In genomic region chr2:63790913-63791312, GRCh38 we compare ENCODE assay signal across 10 cellular contexts. TPM values are rescaled to one million over a fixed set of nuclear protein-coding genes. Genes with fewer than 3 reads are reported as not detected.
DNase-seq lines count a peak whose midpoint lies in the region; ATAC-seq, FAIRE-seq and TF ChIP-seq lines count a peak whose summit lies in the region.
"Had no signal": no experiment of that assay in that cellular context is flagged by ENCODE, and none has a peak within 500 bp of the region (broad histone marks: within the 10 kb centered on the region; RNA-seq: fewer than 3 reads in every experiment).

No MANE protein-coding gene starts in this region.

- H3K9me1 ChIP-seq in keratinocyte (ENCODE audit: control insufficient read depth, extremely low read depth, insufficient read depth, low read length): no peaks in the 10 kb centered on the region

- H3K4me3 ChIP-seq in keratinocyte (ENCODE audit: control insufficient read depth in 2 of 3, extremely low read depth in 1 of 3, insufficient read depth in 2 of 3, low read depth in 1 of 3, low read length in 3 of 3) (no peak overlapping the region), thoracic aorta (peak overlapping the region; percentile 9)
- H3K4me3 ChIP-seq: pancreas had no signal

- H3K9me3 ChIP-seq in keratinocyte (ENCODE audit: control insufficient read depth, low read depth, low read length): peaks cover 2% of the 10 kb centered on the region
- no peaks in the 10 kb centered on the region for H3K9me3 ChIP-seq in thoracic aorta
- H3K9me3 ChIP-seq: pancreas had no signal

- no peaks in the 10 kb centered on the region for H3K27me3 Mint-ChIP-seq in activated T-helper 1 cell treated with anti-CD3 and anti-CD28 coated beads, Interleukin-12 subunit alpha, Interleukin-12 subunit beta, Interleukin-2, Interleukin-4 antibody, amounts not matched to agents 30 ng/mL and 10 ng/mL and 1 ng/mL, durations not matched to agents 14 hours and 24 hours and 36 hours (ENCODE audit: insufficient read depth)

- no peak overlapping the region for H3K4me3 Mint-ChIP-seq in activated T-helper 1 cell treated with anti-CD3 and anti-CD28 coated beads, Interleukin-12 subunit alpha, Interleukin-12 subunit beta, Interleukin-2, Interleukin-4 antibody, amounts not matched to agents 30 ng/mL and 10 ng/mL and 1 ng/mL, durations not matched to agents 14 hours and 24 hours and 36 hours
- H3K4me3 Mint-ChIP-seq: T-helper 17 cell had no signal

- peak overlapping the region; percentile 45 for H3K27ac ChIP-seq in keratinocyte (ENCODE audit: control insufficient read depth, insufficient read depth, low read length)
- peak overlapping the region in 1 of 2 donors; percentile 37 for H3K27ac ChIP-seq in thoracic aorta
- H3K27ac ChIP-seq: pancreas had no signal

- peaks cover 7% of the 10 kb centered on the region for H3K9me3 Mint-ChIP-seq in activated T-helper 1 cell treated with anti-CD3 and anti-CD28 coated beads, Interleukin-12 subunit alpha, Interleukin-12 subunit beta, Interleukin-2, Interleukin-4 antibody, amounts not matched to agents 30 ng/mL and 10 ng/mL and 1 ng/mL, durations not matched to agents 14 hours and 24 hours and 36 hours

- ATAC-seq in thoracic aorta (ENCODE audit: insufficient number of reproducible peaks, low FRiP score, low read depth): peak; percentile 64
- ATAC-seq: T-helper 17 cell had no signal

- H2AFZ ChIP-seq in keratinocyte (ENCODE audit: control insufficient read depth, low read length): peak overlapping the region; percentile 2

- intact Hi-C loops in activated T-helper 1 cell treated with anti-CD3 and anti-CD28 coated beads, Interleukin-12 subunit alpha, Interleukin-12 subunit beta, Interleukin-2, Interleukin-4 antibody, amounts not matched to agents 30 ng/mL and 10 ng/mL and 1 ng/mL, durations not matched to agents 14 hours and 24 hours and 36 hours (cut with micrococcal nuclease): no loop called here

- no peaks in the 10 kb centered on the region for H3K36me3 ChIP-seq in keratinocyte (ENCODE audit: control insufficient read depth in 2 of 2, extremely low read depth in 1 of 2, insufficient read depth in 2 of 2, low read length in 2 of 2)
- H3K36me3 ChIP-seq in thoracic aorta: no peaks in the 10 kb centered on the region
- H3K36me3 ChIP-seq: pancreas had no signal

- peak overlapping the region; percentile 45 for H3K4me2 ChIP-seq in keratinocyte (ENCODE audit: control insufficient read depth, extremely low read depth, insufficient read depth, low read depth, low read length)

- H3K4me1 Mint-ChIP-seq in activated T-helper 1 cell treated with anti-CD3 and anti-CD28 coated beads, Interleukin-12 subunit alpha, Interleukin-12 subunit beta, Interleukin-2, Interleukin-4 antibody, amounts not matched to agents 30 ng/mL and 10 ng/mL and 1 ng/mL, durations not matched to agents 14 hours and 24 hours and 36 hours (ENCODE audit: low read depth): no peaks in the 10 kb centered on the region
- H3K4me1 Mint-ChIP-seq: T-helper 17 cell had no signal

- no peaks in the 10 kb centered on the region for H4K20me1 ChIP-seq in keratinocyte (ENCODE audit: control insufficient read depth, extremely low read depth, insufficient read depth, low read length)

- H3K9ac ChIP-seq in keratinocyte (ENCODE audit: control insufficient read depth, extremely low read depth, insufficient read depth, low read length): no peak overlapping the region

- dilution Hi-C loops in keratinocyte (cut with MboI; ENCODE audit: extremely low pct_ligation_motif_present, low sequenced_read_pairs): no loop called here

- H3K79me2 ChIP-seq in keratinocyte (ENCODE audit: control insufficient read depth, insufficient read depth, low read length): no peaks in the 10 kb centered on the region

- TF ChIP-seq CTCF in keratinocyte (optimal IDR thresholded peaks at IDR 0.05 in 1 of 3, IDR thresholded peaks at IDR 0.05 in 1 of 3, conservative IDR thresholded peaks at IDR 0.05 in 1 of 3; ENCODE audit: extremely low read depth in 1 of 3, insufficient read depth in 2 of 3, low read length in 3 of 3) (no peak), thoracic aorta (IDR thresholded peaks at IDR 0.05) (no peak)

- FAIRE-seq in keratinocyte (lab: Jason Lieb, UNC): peak; percentile 95
- FAIRE-seq: pancreas had no signal

- no peak overlapping the region for H3K27ac Mint-ChIP-seq in activated T-helper 1 cell treated with anti-CD3 and anti-CD28 coated beads, Interleukin-12 subunit alpha, Interleukin-12 subunit beta, Interleukin-2, Interleukin-4 antibody, amounts not matched to agents 30 ng/mL and 10 ng/mL and 1 ng/mL, durations not matched to agents 14 hours and 24 hours and 36 hours
- H3K27ac Mint-ChIP-seq: T-helper 17 cell had no signal

- H3K4me1 ChIP-seq in keratinocyte (ENCODE audit: control insufficient read depth, extremely low read depth, insufficient read depth, low read length): peaks cover 39% of the 10 kb centered on the region
- H3K4me1 ChIP-seq in thoracic aorta (ENCODE audit: control insufficient read depth in 1 of 2, low read depth in 2 of 2): peaks cover 28 to 45% of the 10 kb centered on the region in 2 donors
- H3K4me1 ChIP-seq: pancreas had no signal

- H3K36me3 Mint-ChIP-seq in activated T-helper 1 cell treated with anti-CD3 and anti-CD28 coated beads, Interleukin-12 subunit alpha, Interleukin-12 subunit beta, Interleukin-2, Interleukin-4 antibody, amounts not matched to agents 30 ng/mL and 10 ng/mL and 1 ng/mL, durations not matched to agents 14 hours and 24 hours and 36 hours (ENCODE audit: low read depth): no peaks in the 10 kb centered on the region

- H3K27me3 ChIP-seq in keratinocyte (ENCODE audit: control insufficient read depth, extremely low read depth, insufficient read depth, low read length) (no peaks in the 10 kb centered on the region), thoracic aorta (replicated peaks; ENCODE audit: insufficient read depth) (no peaks in the 10 kb centered on the region)
- H3K27me3 ChIP-seq: pancreas had no signal

- DNase-seq in HPDE6-E6E7 (ENCODE audit: extremely low spot score): peak; percentile 64
- peak; percentile 68 for DNase-seq in amniotic stem cell (lab: John Stamatoyannopoulos, UW)
- DNase-seq in keratinocyte (ENCODE audit: low read depth, low spot score): no peak
- no peak for DNase-seq in thoracic aorta (ENCODE audit: low spot score)
- DNase-seq in globus pallidus (ENCODE audit: low spot score): no peak
- DNase-seq in activated T-helper 1 cell treated with anti-CD3 and anti-CD28 coated beads, Interleukin-12 subunit alpha, Interleukin-12 subunit beta, Interleukin-2, Interleukin-4 antibody, amounts not matched to agents 30 ng/mL and 10 ng/mL and 1 ng/mL, durations not matched to agents 14 hours and 24 hours and 36 hours (ENCODE audit: low spot score): no peak
- no peak for DNase-seq in midbrain (lab: John Stamatoyannopoulos, UW)
- DNase-seq: NCI-H526, pancreas, T-helper 17 cell had no signal

RNA-seq across cellular contexts. Expression of gene UGP2, which starts 50.8 kb away (rescaled TPM):
- polyA plus RNA-seq in keratinocyte: 168 to 260 TPM (median 219 TPM) in 3 replicates
- polyA plus RNA-seq in keratinocyte (2011; ENCODE audit: low read depth): 138 TPM
- 203 and 359 TPM in 2 replicates for polyA plus RNA-seq in keratinocyte (2011; cell fraction: cytosol; rRNA removed)
- 230 and 294 TPM in 2 replicates for polyA plus RNA-seq in keratinocyte (2011; cell fraction: nucleus; rRNA removed)
- 186 and 192 TPM in 2 replicates for polyA plus RNA-seq in keratinocyte (2012; ENCODE audit: low replicate concordance)
- 8.8 to 123 TPM (median 69.9 TPM) in 3 replicates for polyA minus RNA-seq in keratinocyte
- polyA minus RNA-seq in keratinocyte (2011; cell fraction: cytosol; rRNA and poly(A)+ RNA removed): 138 TPM
- 92.7 and 216 TPM in 2 replicates for polyA minus RNA-seq in keratinocyte (2011; cell fraction: nucleus; rRNA and poly(A)+ RNA removed)
- total RNA-seq in thoracic aorta: 100 to 1,000 TPM; 103 to 176 TPM
- total RNA-seq in activated T-helper 1 cell treated with anti-CD3 and anti-CD28 coated beads, Interleukin-12 subunit alpha, Interleukin-12 subunit beta, Interleukin-2, Interleukin-4 antibody, amounts not matched to agents 30 ng/mL and 10 ng/mL and 1 ng/mL, durations not matched to agents 14 hours and 24 hours and 36 hours: 60.3 and 65.9 TPM in 2 replicates

Comparison
In these comparisons a context has a peak if more than half of its experiments do, and no peak if none do; other contexts are left out.
1. DNase-seq: peak in HPDE6-E6E7 (single experiment) and amniotic stem cell (single experiment); none in keratinocyte (single experiment), thoracic aorta (single experiment), globus pallidus (single experiment), activated T-helper 1 cell treated with anti-CD3 and anti-CD28 coated beads, Interleukin-12 subunit alpha, Interleukin-12 subunit beta, Interleukin-2, Interleukin-4 antibody, amounts not matched to agents 30 ng/mL and 10 ng/mL and 1 ng/mL, durations not matched to agents 14 hours and 24 hours and 36 hours (single experiment) and midbrain (single experiment).